In genomic region chrX:124863303-124863702, GRCh38 we compare ENCODE assay signal across 28 cellular contexts.
A peak's percentile ranks its signal among the peaks of the same experiment; 100 is the strongest.
DNase-seq lines count a peak whose midpoint lies in the region; ATAC-seq and TF ChIP-seq lines count a peak whose summit lies in the region.
"Had no signal": no experiment of that assay in that cellular context is flagged by ENCODE, and none has a peak within 500 bp of the region (broad histone marks: within the 10 kb centered on the region; RNA-seq: fewer than 3 reads in every experiment).

No MANE protein-coding gene starts in this region.

- H3K79me2 ChIP-seq in Loucy (ENCODE audit: insufficient read depth, low read length) = no peaks in the 10 kb centered on the region

- H2AFZ ChIP-seq in Loucy (ENCODE audit: low read length) = no peak overlapping the region

- no peaks in the 10 kb centered on the region for H4K20me1 ChIP-seq in Loucy (ENCODE audit: insufficient read depth, low read length, poor library complexity, severe bottlenecking)

- no peaks in the 10 kb centered on the region for H3K4me1 ChIP-seq in Loucy (ENCODE audit: insufficient read depth, low read length, poor library complexity, severe bottlenecking)
- H3K4me1 ChIP-seq: right atrium auricular region, SJCRH30 had no signal

- H3K36me3 ChIP-seq in Loucy (ENCODE audit: insufficient read depth, low read length) = no peaks in the 10 kb centered on the region
- H3K36me3 ChIP-seq: right atrium auricular region, SJCRH30, thoracic aorta had no signal

- TF ChIP-seq CTCF in GM12873 (IDR thresholded peaks at IDR 0.05; ENCODE audit: insufficient read depth, low read depth, low read length, missing control alignments) (peak; percentile 38), Loucy (conservative IDR thresholded peaks at IDR 0.05; ENCODE audit: low read length) (peak; percentile 34; the same call in 1 of the 2 replicates), osteocyte (IDR thresholded peaks at IDR 0.05) (no peak)

- no peaks in the 10 kb centered on the region for H3K9me3 ChIP-seq in Loucy (ENCODE audit: insufficient read depth, low read depth, low read length)
- H3K9me3 ChIP-seq: SJCRH30, thoracic aorta had no signal

- H3K4me2 ChIP-seq in Loucy (ENCODE audit: low read depth, low read length, poor library complexity, severe bottlenecking) = no peak overlapping the region

- H3K9me2 ChIP-seq in Loucy (replicated peaks; ENCODE audit: low read depth, low read length) = no peaks in the 10 kb centered on the region

- no peak overlapping the region for H3K27ac Mint-ChIP-seq in osteocyte (ENCODE audit: unreplicated experiment)
- H3K27ac Mint-ChIP-seq: activated CD4-positive, alpha-beta T cell treated with anti-CD3 and anti-CD28 coated beads, Interleukin-2, amount 10 ng/mL, durations not matched to agents 24 days and 14 days; activated naive CD8-positive, alpha-beta T cell treated with anti-CD3 and anti-CD28 coated beads for 36 hours; CD4-positive, alpha-beta T cell; IgD-negative memory B cell; nephron; stimulated activated naive CD8-positive, alpha-beta T cell treated with anti-CD3 and anti-CD28 coated beads, Interleukin-15, amount 100 ng/mL, for 72 hours had no signal

- no peaks in the 10 kb centered on the region for H3F3A ChIP-seq in Loucy (ENCODE audit: low read depth)

- H3K4me1 Mint-ChIP-seq in osteocyte (ENCODE audit: unreplicated experiment) = no peaks in the 10 kb centered on the region
- H3K4me1 Mint-ChIP-seq: activated CD4-positive, alpha-beta T cell treated with anti-CD3 and anti-CD28 coated beads, Interleukin-2, amount 10 ng/mL, durations not matched to agents 24 days and 14 days; activated naive CD8-positive, alpha-beta T cell treated with anti-CD3 and anti-CD28 coated beads for 36 hours; stimulated activated naive CD8-positive, alpha-beta T cell treated with anti-CD3 and anti-CD28 coated beads, Interleukin-15, amount 100 ng/mL, for 72 hours had no signal

- DNase-seq in SK-MEL-5 (ENCODE audit: low read depth, low spot score) = peak; percentile 13
- DNase-seq in islet precursor cell = peak; percentile 49
- DNase-seq in osteocyte (ENCODE audit: extremely low spot score, unreplicated experiment) = no peak
- no peak for DNase-seq in NCI-H446 (lab: John Stamatoyannopoulos, UW)
- DNase-seq: activated CD4-positive, alpha-beta T cell treated with anti-CD3 and anti-CD28 coated beads, Interleukin-2, amount 10 ng/mL, durations not matched to agents 24 days and 14 days; activated gamma-delta T cell; activated naive CD8-positive, alpha-beta T cell treated with anti-CD3 and anti-CD28 coated beads for 36 hours; activated T-cell treated with anti-CD3 and anti-CD28 coated beads, Interleukin-2, amount 50 U/mL, for 1 hour; anterior cingulate cortex; CD4-positive, alpha-beta T cell; HCEC 1CT; hypothalamus; mammary epithelial cell; NCI-H1105 treated with DMSO at 0.1 percent for 48 hours; NCI-H187 treated with DMSO at 0.1 percent for 48 hours; NCI-H2171 treated with DMSO at 0.1 percent for 48 hours; RPMI8226; stimulated activated CD4-positive, alpha-beta T cell treated with anti-CD3 and anti-CD28 coated beads, Interleukin-2, amount 100 ng/mL, for 24 hours; stimulated activated naive CD8-positive, alpha-beta T cell treated with anti-CD3 and anti-CD28 coated beads, Interleukin-15, amount 100 ng/mL, for 72 hours; T1000 had no signal

- in situ Hi-C loops in SK-MEL-5 (cut with HindIII; ENCODE audit: low pct_unique_long_range_greater_than_20kb, low sequenced_read_pairs) = no loop called here

- no peak overlapping the region for H3K4me3 Mint-ChIP-seq in osteocyte (ENCODE audit: unreplicated experiment)
- H3K4me3 Mint-ChIP-seq: activated CD4-positive, alpha-beta T cell treated with anti-CD3 and anti-CD28 coated beads, Interleukin-2, amount 10 ng/mL, durations not matched to agents 24 days and 14 days; activated naive CD8-positive, alpha-beta T cell treated with anti-CD3 and anti-CD28 coated beads for 36 hours; CD4-positive, alpha-beta T cell; IgD-negative memory B cell; nephron; stimulated activated naive CD8-positive, alpha-beta T cell treated with anti-CD3 and anti-CD28 coated beads, Interleukin-15, amount 100 ng/mL, for 72 hours had no signal

- H3K4me3 ChIP-seq in Loucy (ENCODE audit: low read length, poor library complexity, severe bottlenecking) = no peak overlapping the region
- H3K4me3 ChIP-seq: right atrium auricular region, SJCRH30, thoracic aorta had no signal

- no peak overlapping the region for H3K9ac ChIP-seq in Loucy (ENCODE audit: low read depth, low read length, poor library complexity, severe bottlenecking)

- ATAC-seq in HG02678 (IDR thresholded peaks at IDR 0.05; ENCODE audit: unreplicated experiment) = no peak
- ATAC-seq: stimulated activated naive CD8-positive, alpha-beta T cell treated with anti-CD3 and anti-CD28 coated beads, Interleukin-15, amount 100 ng/mL, for 72 hours had no signal

- H3K36me3 Mint-ChIP-seq in osteocyte (ENCODE audit: unreplicated experiment) = no peaks in the 10 kb centered on the region
- H3K36me3 Mint-ChIP-seq: activated naive CD8-positive, alpha-beta T cell treated with anti-CD3 and anti-CD28 coated beads for 36 hours; IgD-negative memory B cell had no signal

- peaks cover 8% of the 10 kb centered on the region for H3K27me3 Mint-ChIP-seq in osteocyte (ENCODE audit: unreplicated experiment)
- H3K27me3 Mint-ChIP-seq: activated CD4-positive, alpha-beta T cell treated with anti-CD3 and anti-CD28 coated beads, Interleukin-2, amount 10 ng/mL, durations not matched to agents 24 days and 14 days; activated naive CD8-positive, alpha-beta T cell treated with anti-CD3 and anti-CD28 coated beads for 36 hours; CD4-positive, alpha-beta T cell; IgD-negative memory B cell; stimulated activated naive CD8-positive, alpha-beta T cell treated with anti-CD3 and anti-CD28 coated beads, Interleukin-15, amount 100 ng/mL, for 72 hours had no signal

- H3K9me3 Mint-ChIP-seq in osteocyte (ENCODE audit: unreplicated experiment) = peaks cover 19% of the 10 kb centered on the region
- H3K9me3 Mint-ChIP-seq: activated CD4-positive, alpha-beta T cell treated with anti-CD3 and anti-CD28 coated beads, Interleukin-2, amount 10 ng/mL, durations not matched to agents 24 days and 14 days; activated naive CD8-positive, alpha-beta T cell treated with anti-CD3 and anti-CD28 coated beads for 36 hours; stimulated activated naive CD8-positive, alpha-beta T cell treated with anti-CD3 and anti-CD28 coated beads, Interleukin-15, amount 100 ng/mL, for 72 hours had no signal

- H3K27me3 ChIP-seq in Loucy (ENCODE audit: insufficient read depth, low read length, poor library complexity, severe bottlenecking) = no peaks in the 10 kb centered on the region
- H3K27me3 ChIP-seq: right atrium auricular region, SJCRH30 had no signal

Comparison
In these comparisons a context has a peak if more than half of its experiments do, and no peak if none do; other contexts are left out.
1. DNase-seq: peak in SK-MEL-5 (single experiment) and islet precursor cell (single experiment); none in osteocyte (single experiment) and NCI-H446 (0 of 2).